In the genomic region with DNA sequence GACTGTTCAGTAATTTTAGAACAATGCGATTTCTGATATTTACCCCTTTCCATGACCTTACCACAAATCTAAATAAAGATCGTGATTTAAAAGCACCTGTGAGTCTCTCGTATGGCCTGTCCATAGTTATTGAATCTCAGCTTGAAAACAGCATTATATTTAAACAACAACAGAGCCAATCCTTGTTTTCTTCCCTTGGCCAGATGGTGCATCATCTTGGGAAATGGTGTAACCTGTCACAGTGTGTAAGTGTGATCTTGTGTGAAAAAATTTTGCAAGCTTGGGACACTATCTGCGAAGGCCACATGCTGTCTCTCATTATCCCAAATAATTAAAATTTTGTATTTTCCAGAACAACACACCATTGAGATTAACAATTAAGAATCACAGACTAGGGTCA, we compare ENCODE assay signal across 27 cellular contexts.
"Had no signal": no experiment of that assay in that cellular context is flagged by ENCODE, and none has a peak within 500 bp of the region (broad histone marks: within the 10 kb centered on the region; RNA-seq: fewer than 3 reads in every experiment).

No MANE protein-coding gene starts in this region.

- ATAC-seq: activated CD4-positive, CD25-positive, alpha-beta regulatory T cell treated with anti-CD3 and anti-CD28 coated beads, Interleukin-2, amount 50 U/mL, for 24 hours; activated CD8-positive, alpha-beta T cell treated with anti-CD3 and anti-CD28 coated beads for 36 hours; activated naive CD4-positive, alpha-beta T cell treated with anti-CD3 and anti-CD28 coated beads, Interleukin-2, amount 50 U/mL, for 72 hours; activated T-cell treated with anti-CD3 and anti-CD28 coated beads, Interleukin-2, amount 50 U/mL, for 4 hours; activated T-helper 17 cell treated with anti-CD3 and anti-CD28 coated beads, Interleukin-2, amount 50 U/mL, for 72 hours; effector memory CD8-positive, alpha-beta T cell; foreskin keratinocyte; gastrocnemius medialis; T-helper 17 cell had no signal

- DNase-seq: activated B cell treated with CpG ODN at 0.5 μM for 24 hours; activated CD4-positive, alpha-beta T cell treated with anti-CD3 and anti-CD28 coated beads for 48 hours; activated CD4-positive, alpha-beta T cell treated with anti-CD3 and anti-CD28 coated beads, Interleukin-2, amount 50 U/mL, for 1 hour; activated CD4-positive, alpha-beta T cell treated with anti-CD3 and anti-CD28 coated beads, Interleukin-2, amount 50 U/mL, for 48 hours; activated CD8-positive, alpha-beta memory T cell treated with anti-CD3 and anti-CD28 coated beads for 24 hours; activated CD8-positive, alpha-beta T cell treated with anti-CD3 and anti-CD28 coated beads for 36 hours; activated effector memory CD4-positive, alpha-beta T cell treated with Interleukin-2 at 50 U/mL for 16 hours; activated gamma-delta T cell treated with Interleukin-2 at 50 U/mL for 16 hours; activated naive CD4-positive, alpha-beta T cell treated with Interleukin-2 at 50 U/mL for 16 hours; activated naive CD8-positive, alpha-beta T cell treated with anti-CD3 and anti-CD28 coated beads, Interleukin-2, amount 10 ng/mL, durations not matched to agents 7 days and 5 days; activated T-cell treated with anti-CD3 and anti-CD28 coated beads, Interleukin-2, amount 50 U/mL, for 4 hours; cortex of kidney; dermis blood vessel endothelial cell; effector CD4-positive, alpha-beta T cell; effector memory CD8-positive, alpha-beta T cell; erythroblast; foreskin keratinocyte; gastrocnemius medialis; head of caudate nucleus; hippocampal formation; T-helper 1 cell; T-helper 17 cell; T1000; WERI-Rb-1 had no signal
